27 cellular contexts compared by ENCODE assay signal in the genomic region with DNA sequence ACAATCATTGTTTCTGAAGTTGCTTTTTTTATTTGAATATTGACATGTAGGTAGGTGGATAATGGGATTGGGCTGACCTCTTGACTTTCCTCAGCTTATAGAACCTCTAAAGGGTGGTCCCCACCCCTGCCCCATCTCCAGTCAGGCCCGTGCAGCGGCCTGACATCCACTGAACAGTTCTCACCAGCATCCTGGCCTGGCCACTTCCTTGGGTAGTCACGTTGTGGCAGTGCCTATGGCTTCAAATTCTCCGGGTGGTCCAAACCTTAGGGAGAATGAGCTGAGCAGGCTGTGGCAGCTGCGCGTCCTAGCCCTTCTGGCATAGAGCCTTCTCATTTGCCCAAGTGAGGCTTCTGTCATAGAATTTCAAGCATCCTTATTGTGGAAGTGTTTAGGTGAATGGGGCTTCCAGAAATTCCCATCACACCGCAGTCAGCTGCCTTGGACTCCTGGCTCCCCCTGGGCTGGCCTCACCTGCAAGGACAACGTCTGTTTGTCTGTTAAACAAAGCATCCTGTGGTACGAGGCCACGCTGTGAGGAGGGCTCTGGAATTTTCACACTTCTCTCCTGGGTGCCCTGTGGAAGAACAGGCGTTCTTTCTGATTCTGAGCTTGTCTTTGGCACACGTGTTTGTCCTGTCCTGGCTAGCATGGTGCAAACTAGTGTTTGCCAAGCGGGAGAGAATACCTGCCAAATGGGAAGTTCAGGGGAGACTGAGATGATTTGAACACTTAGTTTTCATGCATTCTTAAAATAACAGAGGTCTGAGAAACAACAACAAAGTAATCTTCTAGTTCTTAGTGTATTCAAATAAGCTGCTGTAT. TPM values are rescaled to one million over a fixed set of nuclear protein-coding genes. Genes with fewer than 3 reads are reported as not detected.
"Had no signal": no experiment of that assay in that cellular context is flagged by ENCODE, and none has a peak within 500 bp of the region (broad histone marks: within the 10 kb centered on the region; RNA-seq: fewer than 3 reads in every experiment).

No MANE protein-coding gene starts in this region.

- H3K4me1 ChIP-seq: pancreas, psoas muscle, sigmoid colon, transverse colon had no signal

- H3K27me3 ChIP-seq: pancreas had no signal

- H3K4me2 ChIP-seq: hepatocyte had no signal

- ATAC-seq: left cardiac atrium; left ventricle myocardium superior; naive thymus-derived CD4-positive, alpha-beta T cell; pancreas; psoas muscle had no signal

- DNase-seq: cerebellar nuclear complex; effector CD4-positive, alpha-beta T cell; foreskin melanocyte; kidney; left cardiac atrium; left ventricle myocardium superior; mesendoderm; naive thymus-derived CD4-positive, alpha-beta T cell; nucleus accumbens; psoas muscle; retina; sigmoid colon; stimulated activated CD4-positive, alpha-beta T cell treated with anti-CD3 and anti-CD28 coated beads, Interleukin-12 subunit alpha, Interleukin-12 subunit beta, amount 100 ng/mL, for 4 hours; stimulated activated naive CD4-positive, alpha-beta T cell; stomach; substantia nigra; transverse colon had no signal

- H3K36me3 ChIP-seq: pancreas, sigmoid colon, stomach, thoracic aorta, transverse colon had no signal

- H3K9me3 ChIP-seq: pancreas, psoas muscle, sigmoid colon, stomach, thoracic aorta, transverse colon had no signal

- H3K4me3 ChIP-seq: coronary artery, hepatocyte, pancreas, psoas muscle, sigmoid colon, skin epidermis, stomach, thoracic aorta, transverse colon had no signal

- H2AFZ ChIP-seq: hepatocyte had no signal

- H3K27ac ChIP-seq: coronary artery, hepatocyte, pancreas, psoas muscle, sigmoid colon, skin epidermis, stomach, thoracic aorta, transverse colon had no signal

RNA-seq across cellular contexts. Expression of gene OTOS, which starts 31.8 kb away (rescaled TPM):
- total RNA-seq: dermis microvascular lymphatic vessel endothelial cell; left cardiac atrium; left ventricle myocardium superior; lung microvascular endothelial cell; naive thymus-derived CD4-positive, alpha-beta T cell; neural crest cell; pancreas; psoas muscle; sigmoid colon; stomach; thoracic aorta; transverse colon; urinary bladder had no signal
- polyA plus RNA-seq: esophagus; hepatocyte; naive thymus-derived CD4-positive, alpha-beta T cell; pancreas; sigmoid colon; stomach; urinary bladder had no signal
